Comparison of ENCODE assay signal across 2 cellular contexts in the genomic region with DNA sequence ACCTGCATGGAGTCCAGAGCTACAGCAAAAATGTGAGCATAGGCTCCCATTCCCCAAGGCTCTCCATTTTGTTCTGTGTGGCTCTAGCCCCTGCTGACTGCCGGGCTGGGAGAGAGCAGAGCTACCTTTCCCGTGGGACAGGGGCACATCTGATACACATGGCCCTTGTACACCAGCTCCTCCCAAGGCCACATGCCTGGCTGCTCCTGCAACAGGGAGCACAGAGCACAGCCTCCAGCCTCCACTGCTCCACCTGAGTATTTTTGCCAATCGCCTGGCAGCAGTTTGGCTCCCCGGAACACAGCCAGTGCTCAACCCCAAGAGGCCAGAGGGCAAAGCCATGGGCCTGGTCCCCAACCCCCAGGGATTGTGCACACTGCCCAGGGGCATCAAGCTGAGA.
TF ChIP-seq lines count a peak whose summit lies in the region.

No MANE protein-coding gene starts in this region.

TF ChIP-seq in GM23338, 12 proteins besides CTCF, POLR2A, EP300 and RAD21 (continued from another document):
- TF ChIP-seq, protein P1, sequence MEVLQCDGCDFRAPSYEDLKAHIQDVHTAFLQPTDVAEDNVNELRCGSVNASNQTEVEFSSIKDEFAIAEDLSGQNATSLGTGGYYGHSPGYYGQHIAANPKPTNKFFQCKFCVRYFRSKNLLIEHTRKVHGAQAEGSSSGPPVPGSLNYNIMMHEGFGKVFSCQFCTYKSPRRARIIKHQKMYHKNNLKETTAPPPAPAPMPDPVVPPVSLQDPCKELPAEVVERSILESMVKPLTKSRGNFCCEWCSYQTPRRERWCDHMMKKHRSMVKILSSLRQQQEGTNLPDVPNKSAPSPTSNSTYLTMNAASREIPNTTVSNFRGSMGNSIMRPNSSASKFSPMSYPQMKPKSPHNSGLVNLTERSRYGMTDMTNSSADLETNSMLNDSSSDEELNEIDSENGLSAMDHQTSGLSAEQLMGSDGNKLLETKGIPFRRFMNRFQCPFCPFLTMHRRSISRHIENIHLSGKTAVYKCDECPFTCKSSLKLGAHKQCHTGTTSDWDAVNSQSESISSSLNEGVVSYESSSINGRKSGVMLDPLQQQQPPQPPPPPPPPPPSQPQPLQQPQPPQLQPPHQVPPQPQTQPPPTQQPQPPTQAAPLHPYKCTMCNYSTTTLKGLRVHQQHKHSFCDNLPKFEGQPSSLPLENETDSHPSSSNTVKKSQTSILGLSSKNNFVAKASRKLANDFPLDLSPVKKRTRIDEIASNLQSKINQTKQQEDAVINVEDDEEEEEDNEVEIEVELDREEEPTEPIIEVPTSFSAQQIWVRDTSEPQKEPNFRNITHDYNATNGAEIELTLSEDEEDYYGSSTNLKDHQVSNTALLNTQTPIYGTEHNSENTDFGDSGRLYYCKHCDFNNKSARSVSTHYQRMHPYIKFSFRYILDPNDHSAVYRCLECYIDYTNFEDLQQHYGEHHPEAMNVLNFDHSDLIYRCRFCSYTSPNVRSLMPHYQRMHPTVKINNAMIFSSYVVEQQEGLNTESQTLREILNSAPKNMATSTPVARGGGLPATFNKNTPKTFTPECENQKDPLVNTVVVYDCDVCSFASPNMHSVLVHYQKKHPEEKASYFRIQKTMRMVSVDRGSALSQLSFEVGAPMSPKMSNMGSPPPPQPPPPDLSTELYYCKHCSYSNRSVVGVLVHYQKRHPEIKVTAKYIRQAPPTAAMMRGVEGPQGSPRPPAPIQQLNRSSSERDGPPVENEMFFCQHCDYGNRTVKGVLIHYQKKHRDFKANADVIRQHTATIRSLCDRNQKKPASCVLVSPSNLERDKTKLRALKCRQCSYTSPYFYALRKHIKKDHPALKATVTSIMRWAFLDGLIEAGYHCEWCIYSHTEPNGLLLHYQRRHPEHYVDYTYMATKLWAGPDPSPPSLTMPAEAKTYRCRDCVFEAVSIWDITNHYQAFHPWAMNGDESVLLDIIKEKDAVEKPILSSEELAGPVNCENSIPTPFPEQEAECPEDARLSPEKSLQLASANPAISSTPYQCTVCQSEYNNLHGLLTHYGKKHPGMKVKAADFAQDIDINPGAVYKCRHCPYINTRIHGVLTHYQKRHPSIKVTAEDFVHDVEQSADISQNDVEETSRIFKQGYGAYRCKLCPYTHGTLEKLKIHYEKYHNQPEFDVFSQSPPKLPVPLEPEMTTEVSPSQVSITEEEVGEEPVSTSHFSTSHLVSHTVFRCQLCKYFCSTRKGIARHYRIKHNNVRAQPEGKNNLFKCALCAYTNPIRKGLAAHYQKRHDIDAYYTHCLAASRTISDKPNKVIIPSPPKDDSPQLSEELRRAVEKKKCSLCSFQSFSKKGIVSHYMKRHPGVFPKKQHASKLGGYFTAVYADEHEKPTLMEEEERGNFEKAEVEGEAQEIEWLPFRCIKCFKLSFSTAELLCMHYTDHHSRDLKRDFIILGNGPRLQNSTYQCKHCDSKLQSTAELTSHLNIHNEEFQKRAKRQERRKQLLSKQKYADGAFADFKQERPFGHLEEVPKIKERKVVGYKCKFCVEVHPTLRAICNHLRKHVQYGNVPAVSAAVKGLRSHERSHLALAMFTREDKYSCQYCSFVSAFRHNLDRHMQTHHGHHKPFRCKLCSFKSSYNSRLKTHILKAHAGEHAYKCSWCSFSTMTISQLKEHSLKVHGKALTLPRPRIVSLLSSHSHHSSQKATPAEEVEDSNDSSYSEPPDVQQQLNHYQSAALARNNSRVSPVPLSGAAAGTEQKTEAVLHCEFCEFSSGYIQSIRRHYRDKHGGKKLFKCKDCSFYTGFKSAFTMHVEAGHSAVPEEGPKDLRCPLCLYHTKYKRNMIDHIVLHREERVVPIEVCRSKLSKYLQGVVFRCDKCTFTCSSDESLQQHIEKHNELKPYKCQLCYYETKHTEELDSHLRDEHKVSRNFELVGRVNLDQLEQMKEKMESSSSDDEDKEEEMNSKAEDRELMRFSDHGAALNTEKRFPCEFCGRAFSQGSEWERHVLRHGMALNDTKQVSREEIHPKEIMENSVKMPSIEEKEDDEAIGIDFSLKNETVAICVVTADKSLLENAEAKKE (CRISPR knock-in tag; IDR thresholded peaks at IDR 0.05) = no peak
- no peak for TF ChIP-seq REST (IDR thresholded peaks at IDR 0.05; ENCODE audit: unreplicated experiment)
- no peak for TF ChIP-seq JUNB (IDR thresholded peaks at IDR 0.05; ENCODE audit: unreplicated experiment)
- no peak for TF ChIP-seq EZH2 (IDR thresholded peaks at IDR 0.05; ENCODE audit: low read depth, unreplicated experiment)
TF ChIP-seq in GM23338: peak in this region for 0.

TF ChIP-seq in WTC11, 78 proteins besides CTCF, POLR2A, EP300 and RAD21 (continued from another document):
- TF ChIP-seq, protein P2, sequence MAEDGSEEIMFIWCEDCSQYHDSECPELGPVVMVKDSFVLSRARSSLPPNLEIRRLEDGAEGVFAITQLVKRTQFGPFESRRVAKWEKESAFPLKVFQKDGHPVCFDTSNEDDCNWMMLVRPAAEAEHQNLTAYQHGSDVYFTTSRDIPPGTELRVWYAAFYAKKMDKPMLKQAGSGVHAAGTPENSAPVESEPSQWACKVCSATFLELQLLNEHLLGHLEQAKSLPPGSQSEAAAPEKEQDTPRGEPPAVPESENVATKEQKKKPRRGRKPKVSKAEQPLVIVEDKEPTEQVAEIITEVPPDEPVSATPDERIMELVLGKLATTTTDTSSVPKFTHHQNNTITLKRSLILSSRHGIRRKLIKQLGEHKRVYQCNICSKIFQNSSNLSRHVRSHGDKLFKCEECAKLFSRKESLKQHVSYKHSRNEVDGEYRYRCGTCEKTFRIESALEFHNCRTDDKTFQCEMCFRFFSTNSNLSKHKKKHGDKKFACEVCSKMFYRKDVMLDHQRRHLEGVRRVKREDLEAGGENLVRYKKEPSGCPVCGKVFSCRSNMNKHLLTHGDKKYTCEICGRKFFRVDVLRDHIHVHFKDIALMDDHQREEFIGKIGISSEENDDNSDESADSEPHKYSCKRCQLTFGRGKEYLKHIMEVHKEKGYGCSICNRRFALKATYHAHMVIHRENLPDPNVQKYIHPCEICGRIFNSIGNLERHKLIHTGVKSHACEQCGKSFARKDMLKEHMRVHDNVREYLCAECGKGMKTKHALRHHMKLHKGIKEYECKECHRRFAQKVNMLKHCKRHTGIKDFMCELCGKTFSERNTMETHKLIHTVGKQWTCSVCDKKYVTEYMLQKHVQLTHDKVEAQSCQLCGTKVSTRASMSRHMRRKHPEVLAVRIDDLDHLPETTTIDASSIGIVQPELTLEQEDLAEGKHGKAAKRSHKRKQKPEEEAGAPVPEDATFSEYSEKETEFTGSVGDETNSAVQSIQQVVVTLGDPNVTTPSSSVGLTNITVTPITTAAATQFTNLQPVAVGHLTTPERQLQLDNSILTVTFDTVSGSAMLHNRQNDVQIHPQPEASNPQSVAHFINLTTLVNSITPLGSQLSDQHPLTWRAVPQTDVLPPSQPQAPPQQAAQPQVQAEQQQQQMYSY (CRISPR knock-in tag; IDR thresholded peaks at IDR 0.05) = no peak
- TF ChIP-seq, protein P3, sequence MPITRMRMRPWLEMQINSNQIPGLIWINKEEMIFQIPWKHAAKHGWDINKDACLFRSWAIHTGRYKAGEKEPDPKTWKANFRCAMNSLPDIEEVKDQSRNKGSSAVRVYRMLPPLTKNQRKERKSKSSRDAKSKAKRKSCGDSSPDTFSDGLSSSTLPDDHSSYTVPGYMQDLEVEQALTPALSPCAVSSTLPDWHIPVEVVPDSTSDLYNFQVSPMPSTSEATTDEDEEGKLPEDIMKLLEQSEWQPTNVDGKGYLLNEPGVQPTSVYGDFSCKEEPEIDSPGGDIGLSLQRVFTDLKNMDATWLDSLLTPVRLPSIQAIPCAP (CRISPR knock-in tag; IDR thresholded peaks at IDR 0.05) = no peak
- no peak for TF ChIP-seq PRRX2 (CRISPR knock-in tag; IDR thresholded peaks at IDR 0.05)
- TF ChIP-seq, protein P4, sequence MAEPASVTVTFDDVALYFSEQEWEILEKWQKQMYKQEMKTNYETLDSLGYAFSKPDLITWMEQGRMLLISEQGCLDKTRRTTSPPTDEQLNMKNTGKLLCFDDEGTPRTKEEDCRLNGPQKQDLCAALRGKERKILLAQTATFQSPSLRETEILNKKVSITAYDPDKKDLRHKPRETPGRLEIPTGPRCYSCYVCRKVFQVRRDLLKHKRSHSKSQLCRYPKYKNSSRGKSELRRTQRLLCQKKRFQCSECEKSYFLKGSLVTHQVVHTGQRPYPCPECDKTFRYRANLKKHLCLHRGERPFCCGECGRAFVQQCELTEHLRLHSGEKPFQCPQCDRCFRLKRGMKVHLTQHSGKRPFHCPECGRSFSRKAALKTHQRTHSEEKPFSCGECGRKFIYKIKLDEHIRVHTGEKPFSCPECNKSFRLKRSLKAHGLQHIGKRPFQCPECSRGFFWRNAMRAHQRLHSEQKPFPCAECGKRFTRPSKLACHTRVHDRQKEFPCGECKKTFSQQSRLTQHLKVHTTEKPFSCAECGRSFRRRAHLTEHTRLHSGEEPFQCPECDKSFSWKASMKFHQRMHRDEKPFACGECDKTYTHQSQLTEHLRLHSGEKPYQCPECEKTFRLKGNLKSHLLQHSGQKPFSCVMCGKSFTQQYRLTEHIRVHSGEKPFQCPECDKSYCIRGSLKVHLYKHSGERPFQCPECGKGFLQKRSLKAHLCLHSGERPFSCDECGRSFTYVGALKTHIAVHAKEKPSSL (CRISPR knock-in tag; conservative IDR thresholded peaks at IDR 0.05) = no peak
